Comparison of ENCODE assay signal across 27 cellular contexts in the genomic region with DNA sequence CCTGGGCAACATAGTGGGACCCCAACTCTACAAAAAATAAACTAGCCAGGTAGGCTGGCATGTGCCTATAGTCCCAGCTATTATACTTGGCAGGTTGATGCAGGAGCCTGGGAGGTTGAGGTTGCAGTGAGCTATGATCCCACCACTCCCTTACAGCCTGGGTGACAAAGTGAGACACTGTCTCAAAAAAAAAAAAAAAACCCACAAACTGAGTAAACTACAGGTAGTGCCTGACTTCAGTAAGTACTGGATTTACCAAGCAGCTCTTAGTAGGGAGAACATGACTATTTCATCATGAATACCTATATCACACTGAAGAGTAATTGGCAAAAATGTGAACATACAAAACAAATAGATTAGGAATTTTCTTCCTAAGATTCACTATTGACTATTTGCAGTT.
"Had no signal": no experiment of that assay in that cellular context is flagged by ENCODE, and none has a peak within 500 bp of the region (broad histone marks: within the 10 kb centered on the region; RNA-seq: fewer than 3 reads in every experiment).

No MANE protein-coding gene starts in this region.

- H3K4me2 ChIP-seq: KMS-11 had no signal

- H3K9ac ChIP-seq: KMS-11 had no signal

- H3K27ac Mint-ChIP-seq: activated CD8-positive, alpha-beta memory T cell treated with anti-CD3 and anti-CD28 coated beads, Interleukin-2, amount 10 ng/mL, durations not matched to agents 7 days and 5 days; activated naive CD4-positive, alpha-beta T cell treated with anti-CD3 and anti-CD28 coated beads, Interleukin-2, amount 50 U/mL, for 24 hours had no signal

- ATAC-seq: activated CD8-positive, alpha-beta memory T cell treated with anti-CD3 and anti-CD28 coated beads, Interleukin-2, amount 10 ng/mL, durations not matched to agents 7 days and 5 days; Panc1 had no signal

- H3K27ac ChIP-seq: brain microvascular endothelial cell, KMS-11, SJCRH30, SK-N-MC, WERI-Rb-1 had no signal

- H3K27me3 Mint-ChIP-seq: activated CD8-positive, alpha-beta memory T cell treated with anti-CD3 and anti-CD28 coated beads, Interleukin-2, amount 10 ng/mL, durations not matched to agents 7 days and 5 days; activated naive CD4-positive, alpha-beta T cell treated with anti-CD3 and anti-CD28 coated beads, Interleukin-2, amount 50 U/mL, for 24 hours had no signal

- H3K4me3 ChIP-seq: SJCRH30, SK-N-MC had no signal

- H3K9me3 Mint-ChIP-seq: activated naive CD4-positive, alpha-beta T cell treated with anti-CD3 and anti-CD28 coated beads, Interleukin-2, amount 50 U/mL, for 24 hours had no signal

- DNase-seq: activated CD4-positive, alpha-beta T cell treated with anti-CD3 and anti-CD28 coated beads for 4 hours; activated CD4-positive, CD25-positive, alpha-beta regulatory T cell; activated CD8-positive, alpha-beta memory T cell treated with anti-CD3 and anti-CD28 coated beads for 24 hours; activated CD8-positive, alpha-beta memory T cell treated with anti-CD3 and anti-CD28 coated beads, Interleukin-2, amount 10 ng/mL, durations not matched to agents 7 days and 5 days; activated CD8-positive, alpha-beta memory T cell treated with anti-CD3 and anti-CD28 coated beads, Interleukin-2, amount 50 U/mL, for 48 hours; activated gamma-delta T cell treated with Interleukin-2 at 50 U/mL for 16 hours; activated T-cell treated with anti-CD3 and anti-CD28 coated beads, Interleukin-2, amount 50 U/mL, for 1 hour; amniotic stem cell; aorta; brain microvascular endothelial cell; central memory CD4-positive, alpha-beta T cell; MM.1S; MV-4-11; NCI-H1092; NCI-H1436 treated with DMSO at 0.1 percent for 48 hours; NCI-H1694 treated with DMSO at 0.1 percent for 48 hours; NCI-H2029; NCI-H345; NCI-H524 treated with DMSO at 0.1 percent for 48 hours; SHP77; SJCRH30; T1000; WERI-Rb-1 had no signal

- H3K4me3 Mint-ChIP-seq: activated CD8-positive, alpha-beta memory T cell treated with anti-CD3 and anti-CD28 coated beads, Interleukin-2, amount 10 ng/mL, durations not matched to agents 7 days and 5 days; activated naive CD4-positive, alpha-beta T cell treated with anti-CD3 and anti-CD28 coated beads, Interleukin-2, amount 50 U/mL, for 24 hours had no signal

- H3K36me3 ChIP-seq: brain microvascular endothelial cell, WERI-Rb-1 had no signal

- H3K27me3 ChIP-seq: brain microvascular endothelial cell, SJCRH30 had no signal
